Comparison of ENCODE assay signal across 18 cellular contexts in the genomic region with DNA sequence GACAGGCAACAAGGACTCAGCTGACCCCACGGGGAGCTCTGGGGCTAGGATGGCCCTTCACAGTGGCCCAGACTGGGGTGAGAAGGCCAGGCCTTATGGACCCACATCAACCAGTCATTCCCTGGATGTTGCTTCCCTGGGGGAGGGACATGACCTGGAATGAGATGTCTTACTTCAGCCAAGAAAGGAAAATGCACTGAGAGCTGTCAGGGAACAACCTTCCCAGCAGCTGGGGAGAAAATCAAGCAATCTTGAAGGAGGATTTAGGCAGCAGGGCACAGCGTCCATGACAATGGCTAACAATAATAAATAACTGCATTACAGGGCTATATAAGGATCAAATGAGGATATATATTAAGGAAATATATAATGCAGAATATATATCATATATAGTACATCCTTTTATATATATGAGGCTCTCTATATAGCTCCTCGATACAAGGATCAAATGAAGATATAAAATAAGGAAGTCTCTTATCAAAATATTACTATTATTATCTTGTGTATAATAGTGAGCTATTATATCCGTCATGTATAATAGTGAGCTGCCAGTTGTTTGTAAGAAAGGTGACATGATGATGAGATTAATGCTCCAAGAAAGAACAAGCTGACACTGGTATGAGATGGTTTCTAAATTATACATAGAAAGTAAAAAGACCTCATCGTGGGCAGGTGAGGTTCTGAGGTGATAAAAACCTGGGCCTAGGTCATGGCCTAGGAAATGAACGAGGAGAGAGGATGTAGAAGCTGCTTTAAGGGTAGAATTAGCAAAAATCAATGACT.
DNase-seq lines count a peak whose midpoint lies in the region; ATAC-seq, FAIRE-seq and TF ChIP-seq lines count a peak whose summit lies in the region.
"Had no signal": no experiment of that assay in that cellular context is flagged by ENCODE, and none has a peak within 500 bp of the region (broad histone marks: within the 10 kb centered on the region; RNA-seq: fewer than 3 reads in every experiment).

No MANE protein-coding gene starts in this region.

- no peak for DNase-seq in activated naive CD4-positive, alpha-beta T cell (lab: John Stamatoyannopoulos, UW)
- DNase-seq in activated naive CD8-positive, alpha-beta T cell treated with anti-CD3 and anti-CD28 coated beads, Interleukin-2, amount 10 ng/mL, durations not matched to agents 7 days and 5 days = no peak
- DNase-seq in trophoblast cell (no peak), HCEC 1CT (no peak), small intestine (no peak)
- DNase-seq: activated CD4-positive, CD25-positive, alpha-beta regulatory T cell treated with anti-CD3 and anti-CD28 coated beads, Interleukin-2, amount 50 U/mL, for 72 hours; cerebellar nuclear complex; effector memory CD4-positive, alpha-beta T cell; heart left ventricle; Kasumi-1; lower lobe of right lung; NCI-H1105 treated with DMSO at 0.1 percent for 48 hours; NCI-H524 treated with DMSO at 0.1 percent for 48 hours; SHP77; stimulated activated CD4-positive, alpha-beta T cell treated with anti-CD3 and anti-CD28 coated beads, Interleukin-4, amount 100 ng/mL, for 24 hours had no signal

- H2BK12ac ChIP-seq in trophoblast cell (ENCODE audit: low read length) = peak overlapping the region; percentile 33

- no peak overlapping the region for H2BK120ac ChIP-seq in trophoblast cell (ENCODE audit: insufficient read depth, low read length, poor library complexity)

- peaks cover 51% of the 10 kb centered on the region for H3K4me1 Mint-ChIP-seq in activated naive CD4-positive, alpha-beta T cell treated with anti-CD3 and anti-CD28 coated beads, Interleukin-2, amount 50 U/mL, for 24 hours
- peaks cover 24% of the 10 kb centered on the region for H3K4me1 Mint-ChIP-seq in activated naive CD8-positive, alpha-beta T cell treated with anti-CD3 and anti-CD28 coated beads, Interleukin-2, amount 10 ng/mL, durations not matched to agents 7 days and 5 days

- peak overlapping the region; percentile 44 for H2AFZ ChIP-seq in Loucy (ENCODE audit: low read length)
- no peak overlapping the region for H2AFZ ChIP-seq in trophoblast cell (ENCODE audit: insufficient read depth, low read length, poor library complexity)

- H3K23ac ChIP-seq in trophoblast cell (ENCODE audit: low read length) = peak overlapping the region; percentile 42

- FAIRE-seq in small intestine (lab: Jason Lieb, UNC) = no peak

- no peak overlapping the region for H3K18ac ChIP-seq in trophoblast cell (ENCODE audit: low read length)

- peaks cover 5% of the 10 kb centered on the region for H3K9me3 Mint-ChIP-seq in activated naive CD4-positive, alpha-beta T cell treated with anti-CD3 and anti-CD28 coated beads, Interleukin-2, amount 50 U/mL, for 24 hours
- H3K9me3 Mint-ChIP-seq in activated naive CD8-positive, alpha-beta T cell treated with anti-CD3 and anti-CD28 coated beads, Interleukin-2, amount 10 ng/mL, durations not matched to agents 7 days and 5 days = peaks cover 8% of the 10 kb centered on the region

- H3K9me3 ChIP-seq in Loucy (ENCODE audit: insufficient read depth, low read depth, low read length) (no peaks in the 10 kb centered on the region), trophoblast cell (ENCODE audit: insufficient read depth, low read depth, low read length) (peaks cover 2% of the 10 kb centered on the region), small intestine (ENCODE audit: control insufficient read depth, low read depth) (no peaks in the 10 kb centered on the region)
- H3K9me3 ChIP-seq: heart left ventricle, lower lobe of right lung had no signal

- H3K27me3 ChIP-seq in Loucy (ENCODE audit: insufficient read depth, low read length, poor library complexity, severe bottlenecking) (no peaks in the 10 kb centered on the region), trophoblast cell (ENCODE audit: insufficient read depth, low read length) (no peaks in the 10 kb centered on the region), small intestine (ENCODE audit: control insufficient read depth in 2 of 2, insufficient read depth in 2 of 2, low read length in 2 of 2) (no peaks in the 10 kb centered on the region)
- H3K27me3 ChIP-seq: heart left ventricle had no signal

- H3K27ac Mint-ChIP-seq in activated naive CD4-positive, alpha-beta T cell treated with anti-CD3 and anti-CD28 coated beads, Interleukin-2, amount 50 U/mL, for 24 hours = peak overlapping the region; percentile 91
- H3K27ac Mint-ChIP-seq in activated naive CD8-positive, alpha-beta T cell treated with anti-CD3 and anti-CD28 coated beads, Interleukin-2, amount 10 ng/mL, durations not matched to agents 7 days and 5 days = peak overlapping the region; percentile 93

- no peaks in the 10 kb centered on the region for H3K36me3 Mint-ChIP-seq in activated naive CD4-positive, alpha-beta T cell treated with anti-CD3 and anti-CD28 coated beads, Interleukin-2, amount 50 U/mL, for 24 hours
- peaks cover 12% of the 10 kb centered on the region for H3K36me3 Mint-ChIP-seq in activated naive CD8-positive, alpha-beta T cell treated with anti-CD3 and anti-CD28 coated beads, Interleukin-2, amount 10 ng/mL, durations not matched to agents 7 days and 5 days

- peaks cover 22% of the 10 kb centered on the region for H3K4me1 ChIP-seq in Loucy (ENCODE audit: insufficient read depth, low read length, poor library complexity, severe bottlenecking)
- no peaks in the 10 kb centered on the region for H3K4me1 ChIP-seq in trophoblast cell (ENCODE audit: control insufficient read depth in 1 of 2, insufficient read depth in 2 of 2, low read length in 2 of 2)
- no peaks in the 10 kb centered on the region for H3K4me1 ChIP-seq in small intestine (ENCODE audit: control insufficient read depth in 2 of 2, insufficient read depth in 1 of 2, low read depth in 1 of 2, low read length in 1 of 2)
- H3K4me1 ChIP-seq: lower lobe of right lung had no signal

- no peak overlapping the region for H3K9ac ChIP-seq in Loucy (ENCODE audit: low read depth, low read length, poor library complexity, severe bottlenecking)
- H3K9ac ChIP-seq in trophoblast cell (ENCODE audit: low read length) = no peak overlapping the region

- H4K91ac ChIP-seq in trophoblast cell (ENCODE audit: low read depth, low read length) = no peak overlapping the region

- H2BK5ac ChIP-seq in trophoblast cell (ENCODE audit: low read depth, low read length, poor library complexity) = peak overlapping the region; percentile 27

- WGBS in trophoblast cell (ENCODE audit: extremely low coverage, insufficient coverage, insufficient read length) = no CpG with 5 or more reads among the region's 6 CpGs
- WGBS in small intestine, 3 donors = 61 to 73% (median 67%) methylated on average over 6 of the region's 6 CpGs

- H3K79me2 ChIP-seq in Loucy (ENCODE audit: insufficient read depth, low read length) = no peaks in the 10 kb centered on the region
- no peaks in the 10 kb centered on the region for H3K79me2 ChIP-seq in trophoblast cell (ENCODE audit: control insufficient read depth, insufficient read depth, low read length, poor library complexity)

- H3K4ac ChIP-seq in trophoblast cell (ENCODE audit: low read depth, low read length) = no peak overlapping the region

- H3K4me2 ChIP-seq in Loucy (ENCODE audit: low read depth, low read length, poor library complexity, severe bottlenecking) (peak overlapping the region; percentile 73), trophoblast cell (ENCODE audit: low read length) (no peak overlapping the region)

- no peaks in the 10 kb centered on the region for H4K20me1 ChIP-seq in Loucy (ENCODE audit: insufficient read depth, low read length, poor library complexity, severe bottlenecking)

- peak overlapping the region; percentile 57 for H2AK5ac ChIP-seq in trophoblast cell (ENCODE audit: low read length)

- H4K12ac ChIP-seq in trophoblast cell (ENCODE audit: low read depth, low read length) = no peak overlapping the region

- no peaks in the 10 kb centered on the region for H3K36me3 ChIP-seq in Loucy (ENCODE audit: insufficient read depth, low read length)
- H3K36me3 ChIP-seq in trophoblast cell (ENCODE audit: control insufficient read depth in 1 of 2, insufficient read depth in 2 of 2, low read length in 2 of 2) = no peaks in the 10 kb centered on the region
- no peaks in the 10 kb centered on the region for H3K36me3 ChIP-seq in small intestine (ENCODE audit: control insufficient read depth in 2 of 2, insufficient read depth in 2 of 2, low read length in 2 of 2)
- H3K36me3 ChIP-seq: heart left ventricle, lower lobe of right lung had no signal

- H3K27ac ChIP-seq in trophoblast cell (ENCODE audit: low read depth, low read length) (no peak overlapping the region), small intestine (ENCODE audit: low read depth in 1 of 2, low read length in 1 of 2) (no peak overlapping the region)
- H3K27ac ChIP-seq: lower lobe of right lung had no signal

- POLR2A ChIA-PET in activated naive CD8-positive, alpha-beta T cell treated with anti-CD3 and anti-CD28 coated beads, Interleukin-2, amount 10 ng/mL, durations not matched to agents 7 days and 5 days (lab: Charles Lee) = interaction anchor here (1.1 to 1.2 kb wide), 2 partner anchors 18 to 436 kb away, joined by 4 to 5 read pairs; no protein-coding TSS in a partner anchor

- H3K14ac ChIP-seq in trophoblast cell (ENCODE audit: low read length) = no peak overlapping the region

- H3K4me3 ChIP-seq in Loucy (ENCODE audit: low read length, poor library complexity, severe bottlenecking) (peak overlapping the region; percentile 33), trophoblast cell (ENCODE audit: low read depth, low read length) (no peak overlapping the region), small intestine (ENCODE audit: low read depth in 1 of 2, low read length in 2 of 2) (no peak overlapping the region)
- H3K4me3 ChIP-seq: heart left ventricle, lower lobe of right lung had no signal

- no peaks in the 10 kb centered on the region for H3K9me2 ChIP-seq in Loucy (replicated peaks; ENCODE audit: low read depth, low read length)

- peaks cover 4% of the 10 kb centered on the region; the same call in 1 of the 2 replicates for H3F3A ChIP-seq in Loucy (ENCODE audit: low read depth)

- no peak overlapping the region for H4K8ac ChIP-seq in trophoblast cell (ENCODE audit: low read depth, low read length)

- ATAC-seq in activated naive CD8-positive, alpha-beta T cell treated with anti-CD3 and anti-CD28 coated beads, Interleukin-2, amount 10 ng/mL, durations not matched to agents 7 days and 5 days (ENCODE audit: low read depth) = no peak
- no peak for ATAC-seq in GM19463 (IDR thresholded peaks at IDR 0.05; ENCODE audit: unreplicated experiment)
- ATAC-seq: heart left ventricle, lower lobe of right lung had no signal

- no peaks in the 10 kb centered on the region for H3K27me3 Mint-ChIP-seq in activated naive CD4-positive, alpha-beta T cell treated with anti-CD3 and anti-CD28 coated beads, Interleukin-2, amount 50 U/mL, for 24 hours
- no peaks in the 10 kb centered on the region for H3K27me3 Mint-ChIP-seq in activated naive CD8-positive, alpha-beta T cell treated with anti-CD3 and anti-CD28 coated beads, Interleukin-2, amount 10 ng/mL, durations not matched to agents 7 days and 5 days

- H3K4me3 Mint-ChIP-seq in activated naive CD4-positive, alpha-beta T cell treated with anti-CD3 and anti-CD28 coated beads, Interleukin-2, amount 50 U/mL, for 24 hours = peak overlapping the region; percentile 23
- H3K4me3 Mint-ChIP-seq in activated naive CD8-positive, alpha-beta T cell treated with anti-CD3 and anti-CD28 coated beads, Interleukin-2, amount 10 ng/mL, durations not matched to agents 7 days and 5 days = peak overlapping the region; percentile 58

- TF ChIP-seq CTCF in Loucy (conservative IDR thresholded peaks at IDR 0.05; ENCODE audit: low read length) = no peak

- H3K79me1 ChIP-seq in trophoblast cell (ENCODE audit: low read length) = no peaks in the 10 kb centered on the region
